ENCODE assay signal across 8 cellular contexts in the genomic region with DNA sequence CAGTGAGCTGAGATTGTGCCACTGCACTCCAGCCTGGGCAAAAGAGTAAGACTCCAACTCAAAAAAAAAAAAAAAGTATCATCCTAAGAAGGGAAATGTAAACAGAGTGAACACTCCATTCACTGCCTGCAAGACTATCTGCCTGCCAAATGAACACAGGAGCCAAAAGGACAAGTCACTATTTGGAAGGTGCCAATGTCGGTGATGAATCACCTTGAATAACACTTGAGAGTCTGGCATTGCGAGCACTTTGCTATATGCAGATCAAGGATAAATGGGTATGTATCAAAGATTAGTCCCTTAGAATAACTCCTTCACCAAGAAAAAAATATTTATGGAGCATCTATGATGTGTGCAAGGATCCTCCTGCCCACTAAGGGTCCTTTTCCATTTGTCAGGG. TPM values are rescaled to one million over a fixed set of nuclear protein-coding genes. Genes with fewer than 3 reads are reported as not detected.
DNase-seq lines count a peak whose midpoint lies in the region; ATAC-seq and TF ChIP-seq lines count a peak whose summit lies in the region.

No MANE protein-coding gene starts in this region.

- CTCF ChIA-PET in PC-3 (lab: Charles Lee): no interaction called here

- peak; percentile 62 for DNase-seq in EL
- DNase-seq in PC-3: peak; percentile 90
- DNase-seq in esophagus muscularis mucosa (ENCODE audit: extremely low spot score): no peak
- peak; percentile 80 for DNase-seq in prostate gland (ENCODE audit: low spot score)
- no peak for DNase-seq in cerebellar cortex (ENCODE audit: low spot score)
- DNase-seq in NCI-H774 (lab: John Stamatoyannopoulos, UW): no peak

- WGBS in esophagus muscularis mucosa: 37% methylated on average over 2 of the region's 2 CpGs
- 7% methylated on average over 2 of the region's 2 CpGs for WGBS in prostate gland

- no peak for TF ChIP-seq EP300 in esophagus muscularis mucosa (IDR thresholded peaks at IDR 0.05)

- H3K27me3 ChIP-seq in PC-3 (ENCODE audit: low read length): no peaks in the 10 kb centered on the region
- no peaks in the 10 kb centered on the region for H3K27me3 ChIP-seq in esophagus muscularis mucosa
- no peaks in the 10 kb centered on the region for H3K27me3 ChIP-seq in prostate gland (replicated peaks; ENCODE audit: insufficient read depth)

- H4K20me1 ChIP-seq in PC-3 (ENCODE audit: low read length): peaks cover 36% of the 10 kb centered on the region

- H3K9ac ChIP-seq in PC-3 (ENCODE audit: low read length): peak overlapping the region; percentile 30; the same call in 1 of the 2 replicates

- peaks cover 89% of the 10 kb centered on the region for H3K79me2 ChIP-seq in PC-3 (ENCODE audit: low read length)

- TF ChIP-seq POLR2A in esophagus muscularis mucosa (IDR thresholded peaks at IDR 0.05; ENCODE audit: low read depth) (no peak), prostate gland (IDR thresholded peaks at IDR 0.05) (no peak)

- intact Hi-C loops in PC-3 (cut with micrococcal nuclease) (loop anchor here (2.0 kb wide), 1 partner anchor 41 kb away; no protein-coding TSS in a partner anchor), esophagus muscularis mucosa (cut with DNase I) (no loop called here), prostate gland (cut with DNase I) (no loop called here)

- H3K9me3 ChIP-seq in PC-3 (ENCODE audit: low read length): no peaks in the 10 kb centered on the region
- no peaks in the 10 kb centered on the region for H3K9me3 ChIP-seq in esophagus muscularis mucosa
- no peaks in the 10 kb centered on the region for H3K9me3 ChIP-seq in prostate gland

- peak overlapping the region; percentile 50 for H3K4me2 ChIP-seq in PC-3 (ENCODE audit: low read length)

- POLR2A ChIA-PET in PC-3 (lab: Charles Lee; ENCODE audit: unreplicated experiment): no interaction called here

- peaks cover 33% of the 10 kb centered on the region for H3K4me1 ChIP-seq in PC-3 (ENCODE audit: insufficient read depth, low read length)
- peaks cover 73 to 100% (median 92%) of the 10 kb centered on the region in 4 donors for H3K4me1 ChIP-seq in esophagus muscularis mucosa
- H3K4me1 ChIP-seq in prostate gland (replicated peaks): peaks cover 3% of the 10 kb centered on the region

- H3F3A ChIP-seq in PC-3 (ENCODE audit: low read length, unreplicated experiment): no peaks in the 10 kb centered on the region

- H3K27ac ChIP-seq in PC-3 (ENCODE audit: low read length) (peak overlapping the region; percentile 80), esophagus muscularis mucosa (replicated peaks in 1 of 4) (peak overlapping the region; percentile 68 to 98 (median 96)), prostate gland (no peak overlapping the region)

- BruUV-seq in PC-3 (replicated peaks; lab: Mats Ljungman, UMichigan): no TSS peak

- ATAC-seq in PC-3 (peak; percentile 97), HG02938 (IDR thresholded peaks at IDR 0.05; ENCODE audit: unreplicated experiment) (no peak), GM18511 (IDR thresholded peaks at IDR 0.05; ENCODE audit: unreplicated experiment) (no peak)

- peaks cover 22% of the 10 kb centered on the region for H3K36me3 ChIP-seq in PC-3 (ENCODE audit: low read depth, low read length)
- peaks cover 12 to 30% (median 22%) of the 10 kb centered on the region in 4 donors for H3K36me3 ChIP-seq in esophagus muscularis mucosa
- peaks cover 0 to 8% of the 10 kb centered on the region in 2 donors for H3K36me3 ChIP-seq in prostate gland

- TF ChIP-seq CTCF in PC-3 (conservative IDR thresholded peaks at IDR 0.05; ENCODE audit: low read depth, low read length) (no peak), esophagus muscularis mucosa (IDR thresholded peaks at IDR 0.05) (no peak), prostate gland (IDR thresholded peaks at IDR 0.05) (no peak)

- H3K4me3 ChIP-seq in PC-3 (ENCODE audit: low read length) (peak overlapping the region; percentile 17; the same call in 1 of the 2 replicates), esophagus muscularis mucosa (no peak overlapping the region), prostate gland (no peak overlapping the region)

- no peaks in the 10 kb centered on the region for H3K9me2 ChIP-seq in PC-3 (replicated peaks; ENCODE audit: low read length)

- no peak overlapping the region for H2AFZ ChIP-seq in PC-3 (ENCODE audit: low read length)

RNA-seq across cellular contexts. Expression of gene UBR4, which starts 6.6 kb away (rescaled TPM):
- total RNA-seq in PC-3 (2014; rRNA removed): 141 and 224 TPM in 2 replicates
- 100 to 1,000 TPM; 132 to 268 (median 170) TPM for total RNA-seq in esophagus muscularis mucosa
- total RNA-seq in prostate gland: 100 to 1,000 TPM in 1 of 2 donors, 10 to 100 TPM in 1; 93.5 to 311 TPM

RNA-seq across cellular contexts. Expression of gene EMC1, which starts 47.9 kb away (rescaled TPM):
- total RNA-seq in PC-3 (2014; rRNA removed): 60.9 and 78.0 TPM in 2 replicates
- 10 to 100 TPM; 16.2 to 43.1 (median 36.1) TPM for total RNA-seq in esophagus muscularis mucosa
- 10 to 100 TPM; 42.1 to 86.2 TPM for total RNA-seq in prostate gland

RNA-seq across cellular contexts. Expression of gene MRTO4, which starts 48.2 kb away (rescaled TPM):
- total RNA-seq in PC-3 (2014; rRNA removed): 114 and 117 TPM in 2 replicates
- 10 to 100 TPM in 3 of 4 donors, 1 to 10 TPM in 1; 10.0 to 26.2 (median 16.9) TPM for total RNA-seq in esophagus muscularis mucosa
- total RNA-seq in prostate gland: 10 to 100 TPM; 20.5 to 21.9 TPM

Comparison
In these comparisons a context has a peak if more than half of its experiments do, and no peak if none do; other contexts are left out.
1. DNase-seq: peak in EL (single experiment), PC-3 (single experiment) and prostate gland (single experiment); none in esophagus muscularis mucosa (single experiment), cerebellar cortex (single experiment) and NCI-H774 (single experiment).
2. H3K27ac ChIP-seq: peak in PC-3 (single experiment) and esophagus muscularis mucosa (4 of 4); none in prostate gland (0 of 2).